8 cellular contexts compared by ENCODE assay signal in the genomic region with DNA sequence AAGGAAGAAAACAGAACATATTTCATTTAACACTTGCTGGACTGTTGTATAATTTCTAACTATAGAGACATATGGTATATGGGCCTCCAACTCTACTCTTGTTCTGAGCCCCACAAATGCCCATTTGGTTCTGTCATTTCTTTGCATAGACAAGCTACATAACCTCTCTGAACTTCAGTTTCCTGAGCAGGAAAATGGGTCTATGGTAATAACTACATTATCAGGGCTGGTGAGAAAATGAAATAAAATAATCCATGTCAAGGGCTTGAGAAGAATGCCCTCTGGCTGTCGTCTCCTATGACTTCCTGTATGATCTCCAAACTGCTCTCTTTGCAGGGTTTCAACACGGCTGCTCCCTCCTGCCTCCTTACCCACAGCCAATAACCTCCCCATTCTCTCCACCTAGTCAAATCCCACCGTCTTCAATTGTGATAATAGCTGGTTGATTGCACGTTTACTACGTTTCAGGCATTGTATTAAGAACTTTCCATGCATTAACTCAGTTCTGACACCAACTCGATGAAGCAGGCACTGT. TPM values are rescaled to one million over a fixed set of nuclear protein-coding genes. Genes with fewer than 3 reads are reported as not detected.
A peak's percentile ranks its signal among the peaks of the same experiment; 100 is the strongest.
DNase-seq lines count a peak whose midpoint lies in the region; ATAC-seq, FAIRE-seq and TF ChIP-seq lines count a peak whose summit lies in the region.

No MANE protein-coding gene starts in this region.

- H3K27me3 ChIP-seq in GM23338 (ENCODE audit: insufficient read depth) (no peaks in the 10 kb centered on the region), SJCRH30 (no peaks in the 10 kb centered on the region), gastroesophageal sphincter (no peaks in the 10 kb centered on the region), gastrocnemius medialis (no peaks in the 10 kb centered on the region)

- in situ Hi-C loops in gastrocnemius medialis (cut with MboI; ENCODE audit: low sequenced_read_pairs in 4 of 4) = no loop called here

- no peaks in the 10 kb centered on the region for H4K20me1 ChIP-seq in GM23338 (replicated peaks; ENCODE audit: insufficient read depth)

- H3K9me2 ChIP-seq in GM23338 (ENCODE audit: insufficient read depth) = no peaks in the 10 kb centered on the region

- H3K4me3 ChIP-seq in GM23338 (peak overlapping the region; percentile 62), SJCRH30 (peak overlapping the region; percentile 60), gastroesophageal sphincter (peak overlapping the region in 1 of 2 donors; percentile 54), gastrocnemius medialis (peak overlapping the region in 2 of 4 donors; percentile 53 to 54)

- H3K4me3 Mint-ChIP-seq in GM23338 = peak overlapping the region; percentile 81
- H3K4me3 Mint-ChIP-seq in activated T-helper 17 cell treated with anti-CD3 and anti-CD28 coated beads, Interleukin-2, amount 50 U/mL, for 72 hours = no peak overlapping the region

- TF ChIP-seq CTCF in GM23338 (conservative IDR thresholded peaks at IDR 0.05; ENCODE audit: low read depth in 2 of 2) = peak; percentile 6 to 27; a peak in 2 of 4 replicates
- TF ChIP-seq CTCF in gastroesophageal sphincter (IDR thresholded peaks at IDR 0.05) = no peak
- no peak for TF ChIP-seq CTCF in gastrocnemius medialis (IDR thresholded peaks at IDR 0.05 in 4 of 5, conservative IDR thresholded peaks at IDR 0.05 in 1 of 5)
- TF ChIP-seq CTCF in GM10266 (IDR thresholded peaks at IDR 0.05; ENCODE audit: control insufficient read depth, insufficient read depth, low read depth, missing control alignments) = no peak

- FAIRE-seq in urothelium cell line (lab: Jason Lieb, UNC) = no peak

- peak; percentile 15 for ATAC-seq in GM23338
- ATAC-seq in gastroesophageal sphincter = no peak
- ATAC-seq in gastrocnemius medialis = no peak
- no peak for ATAC-seq in activated T-helper 17 cell treated with anti-CD3 and anti-CD28 coated beads, Interleukin-2, amount 50 U/mL, for 72 hours (replicated peaks)

- no peak for TF ChIP-seq POLR2A in gastroesophageal sphincter (IDR thresholded peaks at IDR 0.05)
- no peak for TF ChIP-seq POLR2A in gastrocnemius medialis (IDR thresholded peaks at IDR 0.05)

- H3K9me3 ChIP-seq in SJCRH30 (replicated peaks) = no peaks in the 10 kb centered on the region
- no peaks in the 10 kb centered on the region for H3K9me3 ChIP-seq in gastroesophageal sphincter
- H3K9me3 ChIP-seq in gastrocnemius medialis = no peaks in the 10 kb centered on the region

- H3K36me3 ChIP-seq in GM23338 (ENCODE audit: insufficient read depth) = no peaks in the 10 kb centered on the region
- no peaks in the 10 kb centered on the region for H3K36me3 ChIP-seq in SJCRH30
- no peaks in the 10 kb centered on the region for H3K36me3 ChIP-seq in gastroesophageal sphincter
- H3K36me3 ChIP-seq in gastrocnemius medialis = no peaks in the 10 kb centered on the region

- no peak for DNase-seq in GM23338 (ENCODE audit: low spot score)
- peak; percentile 14 to 57 for DNase-seq in SJCRH30
- DNase-seq in gastrocnemius medialis = no peak
- DNase-seq in GM10266 (ENCODE audit: extremely low spot score) = no peak
- DNase-seq in T-helper 9 cell = no peak
- DNase-seq in urothelium cell line (ENCODE audit: low spot score) = no peak

- H3K4me1 Mint-ChIP-seq in GM23338 = peaks cover 28% of the 10 kb centered on the region
- H3K4me1 Mint-ChIP-seq in activated T-helper 17 cell treated with anti-CD3 and anti-CD28 coated beads, Interleukin-2, amount 50 U/mL, for 72 hours = no peaks in the 10 kb centered on the region

- H2AFZ ChIP-seq in GM23338 = 0 out of 2 replicates have a peak overlapping the region, but pooled peaks have one; percentile 29

- H3K36me3 Mint-ChIP-seq in GM23338 (ENCODE audit: low read depth) = no peaks in the 10 kb centered on the region; the same call in 2 of the 3 replicates
- H3K36me3 Mint-ChIP-seq in activated T-helper 17 cell treated with anti-CD3 and anti-CD28 coated beads, Interleukin-2, amount 50 U/mL, for 72 hours (ENCODE audit: low read depth) = no peaks in the 10 kb centered on the region

- peak overlapping the region; percentile 96 for H3K27ac ChIP-seq in GM23338 (ENCODE audit: low read depth)
- peak overlapping the region; percentile 87 for H3K27ac ChIP-seq in SJCRH30
- peak overlapping the region; percentile 41 to 89 (median 85) for H3K27ac ChIP-seq in gastroesophageal sphincter
- peak overlapping the region; percentile 5 to 66 (median 51) for H3K27ac ChIP-seq in gastrocnemius medialis

- H3K27ac Mint-ChIP-seq in GM23338 = peak overlapping the region; percentile 96
- H3K27ac Mint-ChIP-seq in activated T-helper 17 cell treated with anti-CD3 and anti-CD28 coated beads, Interleukin-2, amount 50 U/mL, for 72 hours = no peak overlapping the region

- H3K4me2 ChIP-seq in GM23338 = peak overlapping the region; percentile 90

- H3F3A ChIP-seq in GM23338 (replicated peaks; ENCODE audit: low read depth) = peaks cover 8% of the 10 kb centered on the region

- no peak for TF ChIP-seq EP300 in gastroesophageal sphincter (IDR thresholded peaks at IDR 0.05)

- WGBS in gastroesophageal sphincter (ENCODE audit: low coverage in 1 of 2), 2 donors = 0 to 2% methylated on average over 2 to 5 of the region's 6 CpGs

- intact Hi-C loops in gastrocnemius medialis (cut with DNase I; ENCODE audit: low total_unique reads) = no loop called here

- H3K4me1 ChIP-seq in GM23338 (ENCODE audit: insufficient read depth) (peaks cover 19% of the 10 kb centered on the region), SJCRH30 (peaks cover 6% of the 10 kb centered on the region), gastroesophageal sphincter (peaks cover 0 to 23% (median 0%) of the 10 kb centered on the region in 3 donors), gastrocnemius medialis (peaks cover 5 to 10% of the 10 kb centered on the region in 2 donors)

- H3K9me3 Mint-ChIP-seq in GM23338 = no peaks in the 10 kb centered on the region; the same call in 2 of the 3 replicates
- H3K9me3 Mint-ChIP-seq in activated T-helper 17 cell treated with anti-CD3 and anti-CD28 coated beads, Interleukin-2, amount 50 U/mL, for 72 hours = no peaks in the 10 kb centered on the region

- H3K27me3 Mint-ChIP-seq in GM23338 (ENCODE audit: insufficient read depth, low read depth, poor library complexity) = peaks cover 8% of the 10 kb centered on the region
- H3K27me3 Mint-ChIP-seq in activated T-helper 17 cell treated with anti-CD3 and anti-CD28 coated beads, Interleukin-2, amount 50 U/mL, for 72 hours = no peaks in the 10 kb centered on the region

- no peaks in the 10 kb centered on the region for H3K79me2 ChIP-seq in GM23338 (replicated peaks; ENCODE audit: insufficient read depth)

TF ChIP-seq in GM23338, 12 proteins besides CTCF, POLR2A, EP300 and RAD21 (continues in another document):
- TF ChIP-seq ZNF331 (CRISPR knock-in tag; IDR thresholded peaks at IDR 0.05; ENCODE audit: low read depth) (no peak), NANOG (IDR thresholded peaks at IDR 0.05; ENCODE audit: borderline replicate concordance) (no peak), ZNF114 (CRISPR knock-in tag; IDR thresholded peaks at IDR 0.05) (no peak), EZH2phosphoT487 (IDR thresholded peaks at IDR 0.05; ENCODE audit: unreplicated experiment) (no peak), EZH2 (IDR thresholded peaks at IDR 0.05; ENCODE audit: low read depth, unreplicated experiment) (no peak)
- TF ChIP-seq, protein P1, sequence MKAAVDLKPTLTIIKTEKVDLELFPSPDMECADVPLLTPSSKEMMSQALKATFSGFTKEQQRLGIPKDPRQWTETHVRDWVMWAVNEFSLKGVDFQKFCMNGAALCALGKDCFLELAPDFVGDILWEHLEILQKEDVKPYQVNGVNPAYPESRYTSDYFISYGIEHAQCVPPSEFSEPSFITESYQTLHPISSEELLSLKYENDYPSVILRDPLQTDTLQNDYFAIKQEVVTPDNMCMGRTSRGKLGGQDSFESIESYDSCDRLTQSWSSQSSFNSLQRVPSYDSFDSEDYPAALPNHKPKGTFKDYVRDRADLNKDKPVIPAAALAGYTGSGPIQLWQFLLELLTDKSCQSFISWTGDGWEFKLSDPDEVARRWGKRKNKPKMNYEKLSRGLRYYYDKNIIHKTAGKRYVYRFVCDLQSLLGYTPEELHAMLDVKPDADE (IDR thresholded peaks at IDR 0.05) = no peak

RNA-seq across cellular contexts. Expression of gene ZCCHC3, which starts 12.0 kb away (rescaled TPM):
- total RNA-seq in GM23338 (2014; rRNA removed; shearing (Covaris generic)) = 65.8 and 66.3 TPM in 2 replicates
- polyA plus RNA-seq in GM23338 (2016; fragmentation: Nextera tagmentation; extraction: Ambion mirVana) = 26.5 and 31.3 TPM in 2 replicates
- 44.8 and 46.5 TPM in 2 replicates for total RNA-seq in SJCRH30 (2014; rRNA removed; shearing (Covaris generic))
- total RNA-seq in gastroesophageal sphincter (10 to 100 TPM; 17.4 to 24.0 (median 21.4) TPM), gastrocnemius medialis (1 to 10 TPM; 6.7 to 9.4 (median 7.9) TPM)
- 10 to 100 TPM; 16.0 to 16.6 TPM for total RNA-seq in activated T-helper 17 cell treated with anti-CD3 and anti-CD28 coated beads, Interleukin-2, amount 50 U/mL, for 72 hours

RNA-seq across cellular contexts. Expression of gene SOX12, which starts 16.0 kb away (rescaled TPM):
- total RNA-seq in GM23338 (2014; rRNA removed; shearing (Covaris generic)) = 29.0 and 32.0 TPM in 2 replicates
- polyA plus RNA-seq in GM23338 (2016; fragmentation: Nextera tagmentation; extraction: Ambion mirVana) = 14.1 and 16.1 TPM in 2 replicates
- 12.7 TPM in 2 replicates for total RNA-seq in SJCRH30 (2014; rRNA removed; shearing (Covaris generic))
- 1 to 10 TPM; 3.4 to 7.3 (median 5.9) TPM for total RNA-seq in gastroesophageal sphincter
- total RNA-seq in gastrocnemius medialis = 1 to 10 TPM in 1 of 4 donors, under 1 TPM in 3; 0.15 to 1.4 (median 0.65) TPM
- total RNA-seq in activated T-helper 17 cell treated with anti-CD3 and anti-CD28 coated beads, Interleukin-2, amount 50 U/mL, for 72 hours = 1 to 10 TPM; 4.0 to 6.5 TPM

RNA-seq across cellular contexts. Expression of gene C20orf96, which starts 18.8 kb away (rescaled TPM):
- 14.6 and 17.8 TPM in 2 replicates for total RNA-seq in GM23338 (2014; rRNA removed; shearing (Covaris generic))
- 29.0 and 36.3 TPM in 2 replicates for polyA plus RNA-seq in GM23338 (2016; fragmentation: Nextera tagmentation; extraction: Ambion mirVana)
- 1.5 and 2.3 TPM in 2 replicates for total RNA-seq in SJCRH30 (2014; rRNA removed; shearing (Covaris generic))
- total RNA-seq in gastroesophageal sphincter = 1 to 10 TPM in 2 of 4 donors, under 1 TPM in 2; 0.67 to 3.1 (median 1.3) TPM
- 1 to 10 TPM in 1 of 4 donors, under 1 TPM in 2, not detected in 1; 0.19 to 1.5 (median 0.58) TPM for total RNA-seq in gastrocnemius medialis
- total RNA-seq in activated T-helper 17 cell treated with anti-CD3 and anti-CD28 coated beads, Interleukin-2, amount 50 U/mL, for 72 hours = 1 to 10 TPM; 5.2 to 6.0 TPM

RNA-seq across cellular contexts. Expression of gene NRSN2, which starts 37.5 kb away (rescaled TPM):
- total RNA-seq in GM23338 (2014; rRNA removed; shearing (Covaris generic)) = 14.4 and 19.8 TPM in 2 replicates
- polyA plus RNA-seq in GM23338 (2016; fragmentation: Nextera tagmentation; extraction: Ambion mirVana) = 17.9 and 23.2 TPM in 2 replicates
- 13.2 and 14.9 TPM in 2 replicates for total RNA-seq in SJCRH30 (2014; rRNA removed; shearing (Covaris generic))
- total RNA-seq in gastroesophageal sphincter (10 to 100 TPM; 25.3 to 51.6 (median 30.2) TPM), gastrocnemius medialis (1 to 10 TPM; 1.3 to 4.7 (median 2.2) TPM)
- 1 to 10 TPM; 4.3 to 5.2 TPM for total RNA-seq in activated T-helper 17 cell treated with anti-CD3 and anti-CD28 coated beads, Interleukin-2, amount 50 U/mL, for 72 hours

RNA-seq across cellular contexts. Expression of gene DEFB132, which starts 51.8 kb away (rescaled TPM):
- not detected in 2 replicates for total RNA-seq in GM23338 (2014; rRNA removed; shearing (Covaris generic))
- not detected in 2 replicates for polyA plus RNA-seq in GM23338 (2016; fragmentation: Nextera tagmentation; extraction: Ambion mirVana)
- not detected in 2 replicates for total RNA-seq in SJCRH30 (2014; rRNA removed; shearing (Covaris generic))
- total RNA-seq in gastroesophageal sphincter (not detected), gastrocnemius medialis (not detected)
- not detected for total RNA-seq in activated T-helper 17 cell treated with anti-CD3 and anti-CD28 coated beads, Interleukin-2, amount 50 U/mL, for 72 hours

Comparison
In these comparisons a context has a peak if more than half of its experiments do, and no peak if none do; other contexts are left out.
1. DNase-seq: peak in SJCRH30 (2 of 2); none in GM23338 (single experiment), gastrocnemius medialis (0 of 2), GM10266 (single experiment), T-helper 9 cell (single experiment) and urothelium cell line (single experiment).
2. CTCF ChIP-seq: peak in GM23338 (2 of 2); none in gastroesophageal sphincter (0 of 4), gastrocnemius medialis (0 of 5) and GM10266 (single experiment).
3. Peak in every context shown above with its lines, with median percentiles within 50 percentile points of each other: H3K27ac ChIP-seq.